Comparison of ENCODE assay signal across 1 cellular context in the genomic region with DNA sequence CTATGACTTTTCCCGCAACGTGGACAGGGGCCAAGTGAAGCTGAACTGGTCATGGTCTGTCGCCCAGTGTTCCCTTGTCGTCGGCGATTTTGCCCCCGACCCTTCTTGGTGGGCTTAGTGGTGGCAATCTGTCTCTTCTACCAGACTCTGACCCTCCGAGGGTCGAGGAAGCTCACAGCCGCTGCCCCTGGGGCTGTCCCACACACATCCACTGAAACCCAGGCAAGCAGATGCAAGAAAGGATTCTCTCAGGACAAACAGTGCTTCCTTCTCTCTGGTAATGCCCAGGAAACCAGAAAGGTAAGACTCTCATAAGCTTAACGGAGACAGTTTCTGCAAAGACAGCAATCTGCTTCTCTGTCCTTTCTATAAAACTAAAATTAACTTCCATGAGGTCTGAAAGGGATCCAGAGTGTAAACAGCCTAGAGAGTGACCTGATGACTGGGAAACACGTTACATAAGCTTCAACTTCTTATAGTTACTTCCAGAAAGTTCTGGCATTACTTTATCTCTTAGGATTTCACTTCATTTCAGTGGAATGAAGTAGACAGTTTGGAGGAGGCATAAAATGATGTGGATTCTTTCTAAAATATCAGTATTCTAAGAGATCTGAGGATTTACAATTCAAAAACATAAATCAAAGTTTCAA.
TF ChIP-seq lines count a peak whose summit lies in the region.

No MANE protein-coding gene starts in this region.

TF ChIP-seq in HepG2, 621 proteins besides CTCF, POLR2A, EP300 and RAD21:
- no peak for TF ChIP-seq ZNF343 (CRISPR knock-in tag; IDR thresholded peaks at IDR 0.05)
- no peak for TF ChIP-seq CENPX (CRISPR knock-in tag; IDR thresholded peaks at IDR 0.05)
- no peak for TF ChIP-seq MTA1 (CRISPR knock-in tag; IDR thresholded peaks at IDR 0.05; ENCODE audit: borderline replicate concordance)
- TF ChIP-seq PRPF4 (IDR thresholded peaks at IDR 0.05; ENCODE audit: low read depth, low read length, poor library complexity, severe bottlenecking) = no peak
- TF ChIP-seq ZNF746 (CRISPR knock-in tag; IDR thresholded peaks at IDR 0.05) = no peak
- TF ChIP-seq ZNF563 (CRISPR knock-in tag; IDR thresholded peaks at IDR 0.05) = no peak
- no peak for TF ChIP-seq PLRG1 (conservative IDR thresholded peaks at IDR 0.05)
- TF ChIP-seq SP2 (CRISPR knock-in tag; IDR thresholded peaks at IDR 0.05) = no peak
- no peak for TF ChIP-seq SAFB2 (CRISPR knock-in tag; IDR thresholded peaks at IDR 0.05; ENCODE audit: borderline replicate concordance, low read depth)
- TF ChIP-seq SYNCRIP (IDR thresholded peaks at IDR 0.05; ENCODE audit: insufficient read depth, low read depth, low read length) = no peak
- no peak for TF ChIP-seq MED13 (CRISPR knock-in tag; IDR thresholded peaks at IDR 0.05)
- TF ChIP-seq ZMYM2 (CRISPR knock-in tag; IDR thresholded peaks at IDR 0.05) = no peak
- no peak for TF ChIP-seq ZNF616 (CRISPR knock-in tag; IDR thresholded peaks at IDR 0.05; ENCODE audit: low read depth)
